ENCODE assay signal across 8 cellular contexts in genomic region chr3:196528639-196529233, GRCh38. TPM values are rescaled to one million over a fixed set of nuclear protein-coding genes. Genes with fewer than 3 reads are reported as not detected.
DNase-seq lines count a peak whose midpoint lies in the region; ATAC-seq and TF ChIP-seq lines count a peak whose summit lies in the region.

No MANE protein-coding gene starts in this region.

- peak overlapping the region; percentile 43 to 65 (median 53) for H3K4me3 ChIP-seq in BLaER1 treated with 17β-estradiol and CSF1 and Interleukin-3, amounts not matched to agents 10 nM and 100 nM
- H3K4me3 ChIP-seq in OCI-LY1 (ENCODE audit: low read depth, low read length, poor library complexity, severe bottlenecking) (peak overlapping the region; percentile 65), foreskin fibroblast (ENCODE audit: low read depth in 1 of 2, low read length in 2 of 2) (peak overlapping the region; percentile 38 to 54)

- H2AFZ ChIP-seq in OCI-LY1 (ENCODE audit: low read length), result peak overlapping the region; percentile 95

- peak; percentile 78 for ATAC-seq in GM19035 (IDR thresholded peaks at IDR 0.05; ENCODE audit: unreplicated experiment)
- ATAC-seq in HG03432 (IDR thresholded peaks at IDR 0.05; ENCODE audit: unreplicated experiment), result peak; percentile 87
- ATAC-seq in activated T-helper 17 cell treated with anti-CD3 and anti-CD28 coated beads, Interleukin-2, amount 50 U/mL, for 72 hours (replicated peaks), result peak; percentile 94

- TF ChIP-seq CTCF in OCI-LY1 (IDR thresholded peaks at IDR 0.05; ENCODE audit: low read length), result peak; percentile 92
- TF ChIP-seq CTCF in foreskin fibroblast (IDR thresholded peaks at IDR 0.05; ENCODE audit: low read depth, low read length), result peak; percentile 60

- no peaks in the 10 kb centered on the region for H3F3A ChIP-seq in OCI-LY1 (ENCODE audit: insufficient read depth, low read length)

- no peaks in the 10 kb centered on the region for H3K27me3 ChIP-seq in BLaER1 treated with 17β-estradiol and CSF1 and Interleukin-3, amounts not matched to agents 10 nM and 100 nM
- peaks cover 5% of the 10 kb centered on the region; the same call in 1 of the 2 replicates for H3K27me3 ChIP-seq in OCI-LY1 (ENCODE audit: insufficient read depth, low read length)

- no peak overlapping the region for H3K27ac Mint-ChIP-seq in activated T-helper 17 cell treated with anti-CD3 and anti-CD28 coated beads, Interleukin-2, amount 50 U/mL, for 72 hours

- H3K4me3 Mint-ChIP-seq in activated T-helper 17 cell treated with anti-CD3 and anti-CD28 coated beads, Interleukin-2, amount 50 U/mL, for 72 hours, result peak overlapping the region; percentile 69

- H3K4me1 ChIP-seq in BLaER1 treated with 17β-estradiol and CSF1 and Interleukin-3, amounts not matched to agents 10 nM and 100 nM, result peaks cover 0 to 13% (median 6%) of the 10 kb centered on the region in 10 experiments; a peak in 10 of 20 replicates
- H3K4me1 ChIP-seq in OCI-LY1 (ENCODE audit: insufficient read depth, low read length, severe bottlenecking), result peaks cover 19% of the 10 kb centered on the region

- H3K9me2 ChIP-seq in OCI-LY1 (ENCODE audit: low read depth, low read length), result no peaks in the 10 kb centered on the region

- H3K4me2 ChIP-seq in BLaER1 treated with 17β-estradiol and CSF1 and Interleukin-3, amounts not matched to agents 10 nM and 100 nM, result peak overlapping the region; percentile 49 to 78 (median 68)
- H3K4me2 ChIP-seq in OCI-LY1 (ENCODE audit: low read length), result peak overlapping the region; percentile 93

- no peaks in the 10 kb centered on the region for H3K36me3 Mint-ChIP-seq in activated T-helper 17 cell treated with anti-CD3 and anti-CD28 coated beads, Interleukin-2, amount 50 U/mL, for 72 hours (ENCODE audit: low read depth)

- H3K9ac ChIP-seq in BLaER1 treated with 17β-estradiol and CSF1 and Interleukin-3, amounts not matched to agents 10 nM and 100 nM, result peak overlapping the region; percentile 52 to 75 (median 68); a peak in 21 of 22 replicates
- peak overlapping the region; percentile 70 for H3K9ac ChIP-seq in OCI-LY1 (ENCODE audit: low read length)

- peak overlapping the region; percentile 5 to 74 (median 58); a peak in 19 of 22 replicates for H3K27ac ChIP-seq in BLaER1 treated with 17β-estradiol and CSF1 and Interleukin-3, amounts not matched to agents 10 nM and 100 nM
- no peak overlapping the region for H3K27ac ChIP-seq in OCI-LY1 (ENCODE audit: low read depth, low read length, poor library complexity, severe bottlenecking)

- DNase-seq in foreskin fibroblast (peak; percentile 52 to 80), nucleus accumbens (lab: John Stamatoyannopoulos, UW) (peak in 41 of 56 donors; percentile 3 to 69 (median 34)), superior temporal gyrus (ENCODE audit: extremely low spot score) (peak; percentile 27)

- no peaks in the 10 kb centered on the region for H3K36me3 ChIP-seq in BLaER1 treated with 17β-estradiol and CSF1 and Interleukin-3, amounts not matched to agents 10 nM and 100 nM
- H3K36me3 ChIP-seq in OCI-LY1 (ENCODE audit: insufficient read depth, low read length), result no peaks in the 10 kb centered on the region; the same call in 1 of the 2 replicates

- no peaks in the 10 kb centered on the region for H4K20me1 ChIP-seq in BLaER1 treated with 17β-estradiol and CSF1 and Interleukin-3, amounts not matched to agents 10 nM and 100 nM
- H4K20me1 ChIP-seq in OCI-LY1 (ENCODE audit: insufficient read depth, low read length), result no peaks in the 10 kb centered on the region

- peaks cover 7% of the 10 kb centered on the region for H3K4me1 Mint-ChIP-seq in activated T-helper 17 cell treated with anti-CD3 and anti-CD28 coated beads, Interleukin-2, amount 50 U/mL, for 72 hours

- peaks cover 5% of the 10 kb centered on the region for H3K9me3 Mint-ChIP-seq in activated T-helper 17 cell treated with anti-CD3 and anti-CD28 coated beads, Interleukin-2, amount 50 U/mL, for 72 hours

- H3K27me3 Mint-ChIP-seq in activated T-helper 17 cell treated with anti-CD3 and anti-CD28 coated beads, Interleukin-2, amount 50 U/mL, for 72 hours, result peaks cover 6% of the 10 kb centered on the region

- H3K9me3 ChIP-seq in BLaER1 treated with 17β-estradiol and CSF1 and Interleukin-3, amounts not matched to agents 10 nM and 100 nM (replicated peaks in 1 of 11), result peaks cover 9 to 40% (median 18%) of the 10 kb centered on the region in 11 experiments; a peak in 20 of 22 replicates
- peaks cover 4% of the 10 kb centered on the region; the same call in 1 of the 2 replicates for H3K9me3 ChIP-seq in OCI-LY1 (ENCODE audit: low read length)

- no peaks in the 10 kb centered on the region for H3K79me2 ChIP-seq in OCI-LY1 (ENCODE audit: insufficient read depth, low read length)

RNA-seq across cellular contexts. Expression of gene SMCO1, which starts 13.6 kb away (rescaled TPM):
- total RNA-seq in activated T-helper 17 cell treated with anti-CD3 and anti-CD28 coated beads, Interleukin-2, amount 50 U/mL, for 72 hours, result not detected

RNA-seq across cellular contexts. Expression of gene RNF168, which starts 25.2 kb away (rescaled TPM):
- total RNA-seq in activated T-helper 17 cell treated with anti-CD3 and anti-CD28 coated beads, Interleukin-2, amount 50 U/mL, for 72 hours, result 10 to 100 TPM; 16.6 to 24.7 TPM

RNA-seq across cellular contexts. Expression of gene WDR53, which starts 39.6 kb away (rescaled TPM):
- total RNA-seq in activated T-helper 17 cell treated with anti-CD3 and anti-CD28 coated beads, Interleukin-2, amount 50 U/mL, for 72 hours, result 10 to 100 TPM; 11.3 to 18.5 TPM

RNA-seq across cellular contexts. Expression of gene FBXO45, which starts 39.7 kb away (rescaled TPM):
- 10 to 100 TPM; 13.0 to 22.0 TPM for total RNA-seq in activated T-helper 17 cell treated with anti-CD3 and anti-CD28 coated beads, Interleukin-2, amount 50 U/mL, for 72 hours
